ENCODE assay signal across 7 cellular contexts in genomic region chr6:130602151-130602770, GRCh38.
DNase-seq lines count a peak whose midpoint lies in the region; ATAC-seq, FAIRE-seq and TF ChIP-seq lines count a peak whose summit lies in the region.

No MANE protein-coding gene starts in this region.

- peak; percentile 85 for FAIRE-seq in H54 (lab: Jason Lieb, UNC)
- no peak for FAIRE-seq in D721Med (lab: Jason Lieb, UNC)

- H3K9me3 ChIP-seq in PC-9 (ENCODE audit: insufficient read depth, low read depth), result no peaks in the 10 kb centered on the region

- no peaks in the 10 kb centered on the region for H3K79me2 ChIP-seq in PC-9 (ENCODE audit: low read depth)

- H3K9me2 ChIP-seq in PC-9 (ENCODE audit: insufficient read depth), result no peaks in the 10 kb centered on the region

- H3K4me1 ChIP-seq in PC-9 (replicated peaks; ENCODE audit: insufficient read depth), result peaks cover 15% of the 10 kb centered on the region

- ATAC-seq in sciatic nerve, result no peak

- H4K20me1 ChIP-seq in PC-9 (ENCODE audit: insufficient read depth), result no peaks in the 10 kb centered on the region

- CTCF ChIA-PET in PC-9 (lab: Charles Lee), result no interaction called here

- H3K4me3 ChIP-seq in PC-9, result no peak overlapping the region

- no peaks in the 10 kb centered on the region for H3K27me3 ChIP-seq in PC-9 (ENCODE audit: insufficient read depth, low read depth)

- H3F3A ChIP-seq in PC-9 (ENCODE audit: insufficient read depth, low read depth), result peaks cover 6% of the 10 kb centered on the region; the same call in 1 of the 2 replicates

- BruUV-seq in PC-9 (replicated peaks; lab: Mats Ljungman, UMichigan), result no TSS peak

- 0 out of 2 replicates have a peak overlapping the region, but pooled peaks have one; percentile 0 for H2AFZ ChIP-seq in PC-9

- TF ChIP-seq CTCF in PC-9 (conservative IDR thresholded peaks at IDR 0.05) (no peak), D721Med (IDR thresholded peaks at IDR 0.05; ENCODE audit: insufficient read depth, missing control alignments) (no peak)

- no peak for TF ChIP-seq POLR2A in H54 (IDR thresholded peaks at IDR 0.05; ENCODE audit: low read depth, low read length)

- no peaks in the 10 kb centered on the region for H3K36me3 ChIP-seq in PC-9 (ENCODE audit: low read depth)

- POLR2A ChIA-PET in PC-9 (lab: Charles Lee; ENCODE audit: unreplicated experiment), result no interaction called here

- peak overlapping the region; percentile 17 for H3K4me2 ChIP-seq in PC-9

- intact Hi-C loops in PC-9 (cut with micrococcal nuclease; ENCODE audit: unreplicated experiment), result no loop called here
- intact Hi-C loops in sciatic nerve (cut with DNase I), result no loop called here

- DNase-seq in H54 (ENCODE audit: insufficient read length, low spot score) (peak; percentile 29), PC-9 (peak; percentile 6 to 70), dedifferentiated amniotic fluid mesenchymal stem cell (ENCODE audit: extremely low spot score) (peak; percentile 78), putamen (ENCODE audit: low spot score) (peak; percentile 2), sciatic nerve (ENCODE audit: low spot score) (no peak), NCI-H2107 treated with DMSO at 0.1 percent for 48 hours (lab: John Stamatoyannopoulos, UW; ENCODE audit: unreplicated experiment) (no peak), D721Med (ENCODE audit: insufficient read length, low spot score) (no peak)

- peak overlapping the region; percentile 62 for H3K27ac ChIP-seq in PC-9

Comparison
In these comparisons a context has a peak if more than half of its experiments do, and no peak if none do; other contexts are left out.
1. DNase-seq: peak in H54 (single experiment), PC-9 (2 of 2), dedifferentiated amniotic fluid mesenchymal stem cell (single experiment) and putamen (single experiment); none in sciatic nerve (single experiment), NCI-H2107 treated with DMSO at 0.1 percent for 48 hours (single experiment) and D721Med (single experiment).